ENCODE assay signal across 23 cellular contexts in the genomic region with DNA sequence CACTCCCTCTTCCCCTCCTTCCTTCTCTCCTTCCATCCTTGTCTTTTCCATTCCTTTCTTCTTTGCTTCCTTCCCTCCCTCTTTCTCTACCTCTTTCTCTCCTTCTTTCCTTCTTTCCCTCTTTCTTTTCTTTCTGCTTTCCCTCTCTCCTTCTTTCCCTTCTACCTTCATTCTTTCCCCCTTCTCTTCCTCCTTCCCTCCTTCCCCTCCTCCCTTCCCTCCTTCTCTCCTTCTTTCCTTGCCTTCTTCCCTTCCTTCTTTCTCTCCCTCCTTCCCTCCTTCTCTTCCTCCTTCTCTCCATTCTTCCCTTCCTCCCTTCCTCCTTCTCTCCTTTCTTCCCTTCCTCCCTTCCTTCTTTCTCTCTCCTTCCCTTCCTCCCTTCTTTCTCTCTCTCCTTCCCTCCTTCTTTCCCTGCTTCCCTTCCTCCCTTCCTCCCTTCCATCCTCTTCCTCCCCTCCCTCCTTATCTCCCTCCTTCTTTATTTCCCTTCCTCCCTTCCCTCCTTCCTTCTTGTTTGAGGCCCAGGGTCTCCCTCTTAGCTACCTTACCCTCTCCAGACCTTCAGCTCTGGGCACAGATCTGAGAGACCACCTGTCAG.
"Had no signal": no experiment of that assay in that cellular context is flagged by ENCODE, and none has a peak within 500 bp of the region (broad histone marks: within the 10 kb centered on the region; RNA-seq: fewer than 3 reads in every experiment).

No MANE protein-coding gene starts in this region.

- DNase-seq: activated CD4-positive, alpha-beta T cell treated with anti-CD3 and anti-CD28 coated beads, Interleukin-2, amount 10 ng/mL, durations not matched to agents 24 days and 14 days; activated CD4-positive, alpha-beta T cell treated with anti-CD3 and anti-CD28 coated beads, Interleukin-2, amount 50 U/mL, for 4 hours; activated CD8-positive, alpha-beta T cell treated with anti-CD3 and anti-CD28 coated beads for 36 hours; activated effector memory CD4-positive, alpha-beta T cell treated with anti-CD3 and anti-CD28 coated beads, Interleukin-2, amount 50 U/mL, for 16 hours; activated naive CD4-positive, alpha-beta T cell; activated naive CD8-positive, alpha-beta T cell treated with anti-CD3 and anti-CD28 coated beads, Interleukin-2, amount 10 ng/mL, durations not matched to agents 7 days and 5 days; activated T-cell treated with anti-CD3 and anti-CD28 coated beads, Interleukin-2, amount 50 U/mL, for 1 hour; activated T-cell treated with anti-CD3 and anti-CD28 coated beads, Interleukin-2, amount 50 U/mL, for 72 hours; NCI-H1694; NCI-H1930; NCI-H2081 treated with DMSO at 0.1 percent for 48 hours; NCI-H446 treated with DMSO at 0.1 percent for 48 hours; NCI-H524; NCI-H82; Right ventricle myocardium superior; SJCRH30; T1000; WERI-Rb-1 had no signal

- ATAC-seq: activated CD8-positive, alpha-beta T cell treated with anti-CD3 and anti-CD28 coated beads for 36 hours had no signal

- H3K36me3 ChIP-seq: ascending aorta, cardiac muscle cell, Peyer's patch, SJCRH30, WERI-Rb-1 had no signal

- H3K4me3 ChIP-seq: ascending aorta, cardiac muscle cell, Peyer's patch, SJCRH30, SK-N-MC had no signal

- H3K9me3 ChIP-seq: ascending aorta, Peyer's patch, SJCRH30 had no signal

- H3K27ac ChIP-seq: ascending aorta, cardiac muscle cell, Peyer's patch, RWPE1, SJCRH30, SK-N-MC, WERI-Rb-1 had no signal

- H3K27me3 ChIP-seq: ascending aorta, cardiac muscle cell, Peyer's patch, SJCRH30 had no signal

- H3K4me1 ChIP-seq: ascending aorta, Peyer's patch, SJCRH30 had no signal
